ENCODE assay signal across 11 cellular contexts in genomic region chr5:168227001-168227400, GRCh38.
DNase-seq lines count a peak whose midpoint lies in the region; ATAC-seq and TF ChIP-seq lines count a peak whose summit lies in the region.
"Had no signal": no experiment of that assay in that cellular context is flagged by ENCODE, and none has a peak within 500 bp of the region (broad histone marks: within the 10 kb centered on the region; RNA-seq: fewer than 3 reads in every experiment).

No MANE protein-coding gene starts in this region.

- H3K4me1 Mint-ChIP-seq in activated CD8-positive, alpha-beta T cell treated with anti-CD3 and anti-CD28 coated beads for 36 hours (ENCODE audit: low read depth), result peaks cover 7% of the 10 kb centered on the region
- peaks cover 5% of the 10 kb centered on the region for H3K4me1 Mint-ChIP-seq in activated CD8-positive, alpha-beta T cell treated with anti-CD3 and anti-CD28 coated beads, Interleukin-2, amount 10 ng/mL, durations not matched to agents 7 days and 5 days (ENCODE audit: low read depth)
- H3K4me1 Mint-ChIP-seq in natural killer cell treated with Interleukin-12 subunit alpha and Interleukin-12 subunit beta and Interleukin-15 and Interleukin-18, amount 100 ng/mL, for 72 hours (ENCODE audit: low read depth in 2 of 2), result peaks cover 26 to 27% of the 10 kb centered on the region in 2 donors

- CTCF ChIA-PET in activated CD8-positive, alpha-beta T cell treated with anti-CD3 and anti-CD28 coated beads for 36 hours (lab: Charles Lee), result no interaction called here
- CTCF ChIA-PET in activated CD8-positive, alpha-beta T cell treated with anti-CD3 and anti-CD28 coated beads, Interleukin-2, amount 10 ng/mL, durations not matched to agents 7 days and 5 days (lab: Charles Lee), result no interaction called here

- ATAC-seq in activated CD8-positive, alpha-beta T cell treated with anti-CD3 and anti-CD28 coated beads for 36 hours, result peak; percentile 51
- ATAC-seq in activated CD8-positive, alpha-beta T cell treated with anti-CD3 and anti-CD28 coated beads, Interleukin-2, amount 10 ng/mL, durations not matched to agents 7 days and 5 days, result no peak
- no peak for ATAC-seq in natural killer cell treated with Interleukin-12 subunit alpha and Interleukin-12 subunit beta and Interleukin-15 and Interleukin-18, amount 100 ng/mL, for 72 hours
- ATAC-seq in HG02840 (IDR thresholded peaks at IDR 0.05; ENCODE audit: low FRiP score, unreplicated experiment), result no peak
- ATAC-seq: HCT116 had no signal

- H3K27ac ChIP-seq in epithelial cell of prostate, result peak overlapping the region; percentile 27

- POLR2A ChIA-PET in activated CD8-positive, alpha-beta T cell treated with anti-CD3 and anti-CD28 coated beads for 36 hours (lab: Charles Lee), result no interaction called here
- POLR2A ChIA-PET in activated CD8-positive, alpha-beta T cell treated with anti-CD3 and anti-CD28 coated beads, Interleukin-2, amount 10 ng/mL, durations not matched to agents 7 days and 5 days (lab: Charles Lee), result no interaction called here

- H3K9me3 Mint-ChIP-seq in activated CD8-positive, alpha-beta T cell treated with anti-CD3 and anti-CD28 coated beads for 36 hours, result peaks cover 2% of the 10 kb centered on the region
- no peaks in the 10 kb centered on the region for H3K9me3 Mint-ChIP-seq in activated CD8-positive, alpha-beta T cell treated with anti-CD3 and anti-CD28 coated beads, Interleukin-2, amount 10 ng/mL, durations not matched to agents 7 days and 5 days (ENCODE audit: insufficient read depth)
- no peaks in the 10 kb centered on the region for H3K9me3 Mint-ChIP-seq in natural killer cell treated with Interleukin-12 subunit alpha and Interleukin-12 subunit beta and Interleukin-15 and Interleukin-18, amount 100 ng/mL, for 72 hours

- no peak for TF ChIP-seq CTCF in activated CD8-positive, alpha-beta T cell treated with anti-CD3 and anti-CD28 coated beads for 36 hours (IDR thresholded peaks at IDR 0.05)

- peaks cover 6% of the 10 kb centered on the region for H3K27me3 Mint-ChIP-seq in activated CD8-positive, alpha-beta T cell treated with anti-CD3 and anti-CD28 coated beads for 36 hours
- H3K27me3 Mint-ChIP-seq in activated CD8-positive, alpha-beta T cell treated with anti-CD3 and anti-CD28 coated beads, Interleukin-2, amount 10 ng/mL, durations not matched to agents 7 days and 5 days (ENCODE audit: low read depth), result no peaks in the 10 kb centered on the region
- peaks cover 15 to 57% of the 10 kb centered on the region in 2 donors for H3K27me3 Mint-ChIP-seq in natural killer cell treated with Interleukin-12 subunit alpha and Interleukin-12 subunit beta and Interleukin-15 and Interleukin-18, amount 100 ng/mL, for 72 hours

- no peak overlapping the region for H3K4me3 Mint-ChIP-seq in activated CD8-positive, alpha-beta T cell treated with anti-CD3 and anti-CD28 coated beads for 36 hours
- no peak overlapping the region for H3K4me3 Mint-ChIP-seq in activated CD8-positive, alpha-beta T cell treated with anti-CD3 and anti-CD28 coated beads, Interleukin-2, amount 10 ng/mL, durations not matched to agents 7 days and 5 days
- peak overlapping the region; percentile 13 for H3K4me3 Mint-ChIP-seq in natural killer cell treated with Interleukin-12 subunit alpha and Interleukin-12 subunit beta and Interleukin-15 and Interleukin-18, amount 100 ng/mL, for 72 hours

- no peaks in the 10 kb centered on the region for H3K36me3 Mint-ChIP-seq in activated CD8-positive, alpha-beta T cell treated with anti-CD3 and anti-CD28 coated beads for 36 hours (ENCODE audit: low read depth)
- H3K36me3 Mint-ChIP-seq in activated CD8-positive, alpha-beta T cell treated with anti-CD3 and anti-CD28 coated beads, Interleukin-2, amount 10 ng/mL, durations not matched to agents 7 days and 5 days (ENCODE audit: low read depth), result no peaks in the 10 kb centered on the region
- peaks cover 13% of the 10 kb centered on the region for H3K36me3 Mint-ChIP-seq in natural killer cell treated with Interleukin-12 subunit alpha and Interleukin-12 subunit beta and Interleukin-15 and Interleukin-18, amount 100 ng/mL, for 72 hours

- no peak overlapping the region for H3K27ac Mint-ChIP-seq in activated CD8-positive, alpha-beta T cell treated with anti-CD3 and anti-CD28 coated beads for 36 hours
- H3K27ac Mint-ChIP-seq in activated CD8-positive, alpha-beta T cell treated with anti-CD3 and anti-CD28 coated beads, Interleukin-2, amount 10 ng/mL, durations not matched to agents 7 days and 5 days, result no peak overlapping the region
- H3K27ac Mint-ChIP-seq in natural killer cell treated with Interleukin-12 subunit alpha and Interleukin-12 subunit beta and Interleukin-15 and Interleukin-18, amount 100 ng/mL, for 72 hours, result peak overlapping the region in 1 of 2 donors; percentile 36

- DNase-seq in activated CD8-positive, alpha-beta T cell treated with anti-CD3 and anti-CD28 coated beads for 36 hours, result peak; percentile 8
- DNase-seq in activated CD8-positive, alpha-beta T cell treated with anti-CD3 and anti-CD28 coated beads, Interleukin-2, amount 10 ng/mL, durations not matched to agents 7 days and 5 days, result no peak
- DNase-seq in UCSD-AML1 (lab: John Stamatoyannopoulos, UW; ENCODE audit: unreplicated experiment), result peak; percentile 35
- peak; percentile 51 for DNase-seq in epithelial cell of prostate (ENCODE audit: low read depth, low spot score)
- no peak for DNase-seq in natural killer cell treated with Interleukin-12 subunit alpha and Interleukin-12 subunit beta and Interleukin-15 and Interleukin-18, amount 100 ng/mL, for 72 hours (ENCODE audit: low spot score)
- DNase-seq in hepatic stellate cell (ENCODE audit: low spot score), result no peak
- DNase-seq in COLO668 (lab: John Stamatoyannopoulos, UW; ENCODE audit: unreplicated experiment), result no peak
- DNase-seq: Calu3, NCI-H1092 had no signal

- intact Hi-C loops in activated CD8-positive, alpha-beta T cell treated with anti-CD3 and anti-CD28 coated beads for 36 hours (cut with micrococcal nuclease), result no loop called here

Comparison
In these comparisons a context has a peak if more than half of its experiments do, and no peak if none do; other contexts are left out.
1. DNase-seq: peak in activated CD8-positive, alpha-beta T cell treated with anti-CD3 and anti-CD28 coated beads for 36 hours (single experiment), UCSD-AML1 (single experiment) and epithelial cell of prostate (single experiment); none in activated CD8-positive, alpha-beta T cell treated with anti-CD3 and anti-CD28 coated beads, Interleukin-2, amount 10 ng/mL, durations not matched to agents 7 days and 5 days (single experiment), natural killer cell treated with Interleukin-12 subunit alpha and Interleukin-12 subunit beta and Interleukin-15 and Interleukin-18, amount 100 ng/mL, for 72 hours (single experiment), hepatic stellate cell (single experiment) and COLO668 (single experiment).